18 cellular contexts compared by ENCODE assay signal in the genomic region with DNA sequence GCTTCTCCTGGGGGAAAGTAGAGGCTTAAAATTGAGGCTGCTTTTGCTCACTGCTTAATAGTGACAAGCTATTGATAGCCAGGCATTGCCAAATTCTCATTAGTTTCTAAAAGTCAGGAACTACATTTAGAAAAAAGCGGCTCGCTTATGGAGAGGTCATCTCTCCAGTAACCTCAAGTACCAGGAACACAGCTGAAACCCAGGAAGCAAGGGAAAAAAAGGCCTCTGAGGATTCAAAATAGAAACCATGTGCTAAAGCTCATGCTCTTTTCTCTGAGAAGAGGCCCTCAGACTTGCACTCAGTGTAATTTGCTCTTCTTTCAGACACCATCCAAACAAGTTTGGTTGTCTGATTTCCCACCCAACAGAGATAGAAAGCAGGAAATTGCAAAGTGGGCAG.
DNase-seq lines count a peak whose midpoint lies in the region; ATAC-seq and TF ChIP-seq lines count a peak whose summit lies in the region.
"Had no signal": no experiment of that assay in that cellular context is flagged by ENCODE, and none has a peak within 500 bp of the region (broad histone marks: within the 10 kb centered on the region; RNA-seq: fewer than 3 reads in every experiment).

No MANE protein-coding gene starts in this region.

- H3K27ac ChIP-seq in BLaER1 (no peak overlapping the region), liver (ENCODE audit: low read depth in 1 of 2, low read length in 2 of 2) (no peak overlapping the region)

- TF ChIP-seq RAD21 in liver (IDR thresholded peaks at IDR 0.05): no peak

- no peaks in the 10 kb centered on the region for H3K27me3 ChIP-seq in BLaER1
- no peaks in the 10 kb centered on the region for H3K27me3 ChIP-seq in Loucy (ENCODE audit: insufficient read depth, low read length, poor library complexity, severe bottlenecking)
- H3K27me3 ChIP-seq in liver (ENCODE audit: control insufficient read depth in 4 of 4, insufficient read depth in 4 of 4, low read length in 3 of 4): no peaks in the 10 kb centered on the region

- intact Hi-C loops in sciatic nerve (cut with DNase I): no loop called here

- H3K4me2 ChIP-seq in BLaER1: peak overlapping the region; percentile 10; the same call in 1 of the 2 replicates
- no peak overlapping the region for H3K4me2 ChIP-seq in Loucy (ENCODE audit: low read depth, low read length, poor library complexity, severe bottlenecking)

- no peaks in the 10 kb centered on the region for H3K9me2 ChIP-seq in Loucy (replicated peaks; ENCODE audit: low read depth, low read length)

- H4K20me1 ChIP-seq in BLaER1 (no peaks in the 10 kb centered on the region), Loucy (ENCODE audit: insufficient read depth, low read length, poor library complexity, severe bottlenecking) (no peaks in the 10 kb centered on the region)

- H3K9me3 ChIP-seq in BLaER1: peaks cover 22% of the 10 kb centered on the region
- no peaks in the 10 kb centered on the region for H3K9me3 ChIP-seq in Loucy (ENCODE audit: insufficient read depth, low read depth, low read length)
- no peaks in the 10 kb centered on the region for H3K9me3 ChIP-seq in liver (ENCODE audit: control insufficient read depth in 4 of 4, low read length in 3 of 4)

- no peak for TF ChIP-seq CTCF in Loucy (conservative IDR thresholded peaks at IDR 0.05; ENCODE audit: low read length)
- TF ChIP-seq CTCF in liver (IDR thresholded peaks at IDR 0.05; ENCODE audit: low read depth, low read length, missing input control): no peak

- H2AFZ ChIP-seq in Loucy (ENCODE audit: low read length): peak overlapping the region; percentile 68

- H3K79me2 ChIP-seq in Loucy (ENCODE audit: insufficient read depth, low read length): no peaks in the 10 kb centered on the region

- H3K9ac ChIP-seq in BLaER1 (no peak overlapping the region), Loucy (ENCODE audit: low read depth, low read length, poor library complexity, severe bottlenecking) (no peak overlapping the region), liver (ENCODE audit: low read depth in 1 of 2, low read length in 2 of 2) (no peak overlapping the region)

- H3K36me3 ChIP-seq in BLaER1 (no peaks in the 10 kb centered on the region), Loucy (ENCODE audit: insufficient read depth, low read length) (no peaks in the 10 kb centered on the region), liver (ENCODE audit: control insufficient read depth in 4 of 4, insufficient read depth in 3 of 4, low read depth in 1 of 4, low read length in 3 of 4) (no peaks in the 10 kb centered on the region)

- H3K4me1 ChIP-seq in BLaER1: peaks cover 14% of the 10 kb centered on the region
- peaks cover 4% of the 10 kb centered on the region for H3K4me1 ChIP-seq in Loucy (ENCODE audit: insufficient read depth, low read length, poor library complexity, severe bottlenecking)
- H3K4me1 ChIP-seq in liver (ENCODE audit: control insufficient read depth in 4 of 4, insufficient read depth in 4 of 4, low read length in 3 of 4): peaks cover 0 to 9% (median 0%) of the 10 kb centered on the region in 4 donors

- no peak overlapping the region for H3K4me3 ChIP-seq in BLaER1
- H3K4me3 ChIP-seq in Loucy (ENCODE audit: low read length, poor library complexity, severe bottlenecking): no peak overlapping the region
- H3K4me3 ChIP-seq in liver (ENCODE audit: low read depth in 1 of 3, low read length in 3 of 3): no peak overlapping the region
- H3K4me3 ChIP-seq: K562 had no signal

- ATAC-seq in sciatic nerve (peak; percentile 73), GM19023 (IDR thresholded peaks at IDR 0.05; ENCODE audit: unreplicated experiment) (no peak), HG02884 (IDR thresholded peaks at IDR 0.05; ENCODE audit: unreplicated experiment) (no peak)
- ATAC-seq: K562, Panc1 had no signal

- no peak for DNase-seq in sciatic nerve (ENCODE audit: low spot score)
- no peak for DNase-seq in HuH-7 (ENCODE audit: low spot score)
- DNase-seq: AML-193; CD4-positive, alpha-beta memory T cell; DMS79 treated with DMSO at 0.1 percent for 48 hours; GDM1; NCI-H1092; NCI-H1694; NCI-H446 treated with DMSO at 0.1 percent for 48 hours; NCI-H748 treated with DMSO at 0.1 percent for 48 hours; SHP77 treated with DMSO at 0.1 percent for 48 hours had no signal

- H3F3A ChIP-seq in Loucy (ENCODE audit: low read depth): no peaks in the 10 kb centered on the region

- WGBS in liver: 78% methylated on average over 2 of the region's 2 CpGs

TF ChIP-seq in liver, 16 proteins besides CTCF, POLR2A, EP300 and RAD21:
- peak; percentile 91 for TF ChIP-seq NR2F2 (IDR thresholded peaks at IDR 0.05)
- peak; percentile 11 for TF ChIP-seq SP1 (IDR thresholded peaks at IDR 0.05)
- no peak for TF ChIP-seq TAF1 (conservative IDR thresholded peaks at IDR 0.05)
- TF ChIP-seq, protein P1, sequence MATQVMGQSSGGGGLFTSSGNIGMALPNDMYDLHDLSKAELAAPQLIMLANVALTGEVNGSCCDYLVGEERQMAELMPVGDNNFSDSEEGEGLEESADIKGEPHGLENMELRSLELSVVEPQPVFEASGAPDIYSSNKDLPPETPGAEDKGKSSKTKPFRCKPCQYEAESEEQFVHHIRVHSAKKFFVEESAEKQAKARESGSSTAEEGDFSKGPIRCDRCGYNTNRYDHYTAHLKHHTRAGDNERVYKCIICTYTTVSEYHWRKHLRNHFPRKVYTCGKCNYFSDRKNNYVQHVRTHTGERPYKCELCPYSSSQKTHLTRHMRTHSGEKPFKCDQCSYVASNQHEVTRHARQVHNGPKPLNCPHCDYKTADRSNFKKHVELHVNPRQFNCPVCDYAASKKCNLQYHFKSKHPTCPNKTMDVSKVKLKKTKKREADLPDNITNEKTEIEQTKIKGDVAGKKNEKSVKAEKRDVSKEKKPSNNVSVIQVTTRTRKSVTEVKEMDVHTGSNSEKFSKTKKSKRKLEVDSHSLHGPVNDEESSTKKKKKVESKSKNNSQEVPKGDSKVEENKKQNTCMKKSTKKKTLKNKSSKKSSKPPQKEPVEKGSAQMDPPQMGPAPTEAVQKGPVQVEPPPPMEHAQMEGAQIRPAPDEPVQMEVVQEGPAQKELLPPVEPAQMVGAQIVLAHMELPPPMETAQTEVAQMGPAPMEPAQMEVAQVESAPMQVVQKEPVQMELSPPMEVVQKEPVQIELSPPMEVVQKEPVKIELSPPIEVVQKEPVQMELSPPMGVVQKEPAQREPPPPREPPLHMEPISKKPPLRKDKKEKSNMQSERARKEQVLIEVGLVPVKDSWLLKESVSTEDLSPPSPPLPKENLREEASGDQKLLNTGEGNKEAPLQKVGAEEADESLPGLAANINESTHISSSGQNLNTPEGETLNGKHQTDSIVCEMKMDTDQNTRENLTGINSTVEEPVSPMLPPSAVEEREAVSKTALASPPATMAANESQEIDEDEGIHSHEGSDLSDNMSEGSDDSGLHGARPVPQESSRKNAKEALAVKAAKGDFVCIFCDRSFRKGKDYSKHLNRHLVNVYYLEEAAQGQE (IDR thresholded peaks at IDR 0.05): no peak
